ENCODE assay signal across 1 cellular context in genomic region chr6:107217248-107217647, GRCh38.
TF ChIP-seq lines count a peak whose summit lies in the region.

No MANE protein-coding gene starts in this region.

TF ChIP-seq in HEK293, 187 proteins besides CTCF, POLR2A, EP300 and RAD21 (continued from another document):
- 0 out of 2 replicates have a peak, but pooled peaks have one; percentile 45 for TF ChIP-seq ZNF18 (tag by site-specific recombination; IDR thresholded peaks at IDR 0.05)
- TF ChIP-seq MZF1 (tag by site-specific recombination; IDR thresholded peaks at IDR 0.05; ENCODE audit: borderline replicate concordance), result peak; percentile 97
- no peak for TF ChIP-seq ZNF670 (tag by site-specific recombination; IDR thresholded peaks at IDR 0.05; ENCODE audit: low read depth)
- peak; percentile 96 for TF ChIP-seq WT1 (tag by site-specific recombination; IDR thresholded peaks at IDR 0.05)
- TF ChIP-seq PRDM6 (tag by site-specific recombination; IDR thresholded peaks at IDR 0.05), result peak; percentile 99
- TF ChIP-seq PRDM10 (tag by site-specific recombination; IDR thresholded peaks at IDR 0.05), result 0 out of 2 replicates have a peak, but pooled peaks have one; percentile 31
- TF ChIP-seq ZNF843 (tag by site-specific recombination; IDR thresholded peaks at IDR 0.05), result peak; percentile 91
- TF ChIP-seq BCL11B (tag by site-specific recombination; IDR thresholded peaks at IDR 0.05; ENCODE audit: low read depth), result 0 out of 2 replicates have a peak, but pooled peaks have one; percentile 66
- TF ChIP-seq ZNF707 (tag by site-specific recombination; IDR thresholded peaks at IDR 0.05), result no peak
- peak; percentile 81 for TF ChIP-seq BCL11A (tag by site-specific recombination; IDR thresholded peaks at IDR 0.05; ENCODE audit: low read depth)
- no peak for TF ChIP-seq ZNF280C (tag by site-specific recombination; IDR thresholded peaks at IDR 0.05)
- TF ChIP-seq ZNF423 (tag by site-specific recombination; IDR thresholded peaks at IDR 0.05), result no peak
- TF ChIP-seq ZNF391 (tag by site-specific recombination; IDR thresholded peaks at IDR 0.05; ENCODE audit: borderline replicate concordance, low read depth), result 0 out of 2 replicates have a peak, but pooled peaks have one; percentile 44
- TF ChIP-seq TSHZ1 (tag by site-specific recombination; IDR thresholded peaks at IDR 0.05; ENCODE audit: borderline replicate concordance), result peak; percentile 58; the same call in 1 of the 2 replicates
- peak; percentile 77; the same call in 1 of the 2 replicates for TF ChIP-seq ZNF561 (tag by site-specific recombination; IDR thresholded peaks at IDR 0.05; ENCODE audit: borderline replicate concordance)
